Comparison of ENCODE assay signal across 6 cellular contexts in the genomic region with DNA sequence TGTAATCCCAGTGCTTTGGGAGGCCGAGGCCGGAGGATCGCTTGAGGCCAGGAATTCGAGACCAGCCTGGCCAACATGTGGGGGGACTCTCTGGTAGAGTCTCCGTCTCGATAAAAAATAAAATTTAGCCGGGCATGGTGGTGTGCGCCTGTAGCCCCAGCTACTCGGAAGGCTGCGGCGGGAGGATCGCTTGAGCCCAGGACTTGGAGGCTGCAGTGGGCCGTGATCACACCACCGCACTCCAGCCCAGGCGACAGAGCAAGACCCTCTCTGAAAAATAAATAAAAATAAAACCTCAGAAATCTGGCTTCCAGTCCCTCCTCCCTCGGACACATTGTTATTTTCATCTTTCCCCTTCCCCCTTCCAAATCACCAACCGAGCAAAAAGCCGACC. TPM values are rescaled to one million over a fixed set of nuclear protein-coding genes. Genes with fewer than 3 reads are reported as not detected.
DNase-seq lines count a peak whose midpoint lies in the region; ATAC-seq and TF ChIP-seq lines count a peak whose summit lies in the region.

No MANE protein-coding gene starts in this region.

- H3K9me3 ChIP-seq in SJSA1 (replicated peaks) (no peaks in the 10 kb centered on the region), tibial artery (no peaks in the 10 kb centered on the region)

- H3K27ac ChIP-seq in SJSA1 (peak overlapping the region; percentile 45), tibial artery (peak overlapping the region; percentile 90 to 96)

- ATAC-seq in GM21515 (IDR thresholded peaks at IDR 0.05; ENCODE audit: unreplicated experiment) (peak; percentile 7), left ventricle myocardium superior (peak; percentile 20)

- peak overlapping the region; percentile 48 for H3K4me3 ChIP-seq in SJSA1
- H3K4me3 ChIP-seq in tibial artery, result peak overlapping the region; percentile 67 to 80

- TF ChIP-seq CTCF in tibial artery (IDR thresholded peaks at IDR 0.05), result no peak

- H3K36me3 ChIP-seq in SJSA1 (peaks cover 66% of the 10 kb centered on the region), tibial artery (peaks cover 24 to 66% (median 46%) of the 10 kb centered on the region in 3 donors)

- DNase-seq in SJSA1 (ENCODE audit: low read depth in 1 of 2, low spot score in 2 of 2) (no peak), left ventricle myocardium superior (no peak), tibial artery (no peak), cerebellar nuclear complex (lab: John Stamatoyannopoulos, UW) (no peak), GF-D8 (lab: John Stamatoyannopoulos, UW) (no peak)

- intact Hi-C loops in left ventricle myocardium superior (cut with micrococcal nuclease) (no loop called here), tibial artery (cut with DNase I; ENCODE audit: low total_unique reads) (loop anchor here (5.0 kb wide), 1 partner anchor 68 kb away; a partner anchor contains a TSS)

- no peaks in the 10 kb centered on the region for H3K27me3 ChIP-seq in SJSA1 (replicated peaks)
- H3K27me3 ChIP-seq in tibial artery, result no peaks in the 10 kb centered on the region

- H3K4me1 ChIP-seq in SJSA1 (replicated peaks), result peaks cover 24% of the 10 kb centered on the region
- peaks cover 0 to 47% (median 38%) of the 10 kb centered on the region in 4 donors for H3K4me1 ChIP-seq in tibial artery

RNA-seq across cellular contexts. Expression of a gene that starts 0.3 kb away (rescaled TPM):
- 35.1 and 36.2 TPM in 2 replicates for total RNA-seq in SJSA1 (2014; rRNA removed; shearing (Covaris generic))
- total RNA-seq in left ventricle myocardium superior, result 19.6 TPM

RNA-seq across cellular contexts. Expression of a gene that starts 0.8 kb away (rescaled TPM):
- 8.8 and 12.6 TPM in 2 replicates for total RNA-seq in SJSA1 (2014; rRNA removed; shearing (Covaris generic))
- total RNA-seq in left ventricle myocardium superior, result 12.2 TPM

RNA-seq across cellular contexts. Expression of a gene that starts 16.3 kb away (rescaled TPM):
- total RNA-seq in SJSA1 (2014; rRNA removed; shearing (Covaris generic)), result not detected in 2 replicates
- 0.20 TPM for total RNA-seq in left ventricle myocardium superior

RNA-seq across cellular contexts. Expression of a gene that starts 20.0 kb away (rescaled TPM):
- 1.3 TPM in 1 of 2 replicates, not detected in the other for total RNA-seq in SJSA1 (2014; rRNA removed; shearing (Covaris generic))
- total RNA-seq in left ventricle myocardium superior, result 1.4 TPM

RNA-seq across cellular contexts. Expression of a gene that starts 20.3 kb away (rescaled TPM):
- total RNA-seq in SJSA1 (2014; rRNA removed; shearing (Covaris generic)), result 48.6 and 59.8 TPM in 2 replicates
- total RNA-seq in left ventricle myocardium superior, result 15.7 TPM
